ENCODE assay signal across 8 cellular contexts in genomic region chr17:42288078-42288984, GRCh38. TPM values are rescaled to one million over a fixed set of nuclear protein-coding genes. Genes with fewer than 3 reads are reported as not detected.
A peak's percentile ranks its signal among the peaks of the same experiment; 100 is the strongest.
DNase-seq lines count a peak whose midpoint lies in the region; TF ChIP-seq lines count a peak whose summit lies in the region.

Gene STAT5A (plus strand): TSS chr17:42288498. CDS start chr17:42289412, 914 bp downstream.

- no peaks in the 10 kb centered on the region for H3K27me3 ChIP-seq in HL-60 (ENCODE audit: insufficient read depth, poor library complexity, severe bottlenecking)
- H3K27me3 ChIP-seq in left ventricle myocardium inferior (ENCODE audit: low read depth) = no peaks in the 10 kb centered on the region

- H3K27ac ChIP-seq in HL-60 (replicated peaks) (peak within 1 kb of the TSS; percentile 26; the same call in 1 of the 2 replicates), angular gyrus (ENCODE audit: low read depth, low read length) (peak within 1 kb of the TSS; percentile 22), left ventricle myocardium inferior (replicated peaks) (peak within 1 kb of the TSS; percentile 89)

- peak within 1 kb of the TSS; percentile 96 for H3K4me3 Mint-ChIP-seq in T-helper 1 cell treated with Interleukin-12 subunit alpha and Interleukin-12 subunit beta and Interleukin-4 antibody, amounts not matched to agents 30 μg/mL and 1 μg/mL, for 36 hours
- peak within 1 kb of the TSS; percentile 53 for H3K4me3 Mint-ChIP-seq in progenitor cell of endocrine pancreas (ENCODE audit: low read depth)

- TF ChIP-seq CTCF in HL-60 (IDR thresholded peaks at IDR 0.05; ENCODE audit: insufficient read depth, low read length) (no peak), left ventricle myocardium inferior (IDR thresholded peaks at IDR 0.05; ENCODE audit: borderline replicate concordance) (no peak), progenitor cell of endocrine pancreas (IDR thresholded peaks at IDR 0.05; ENCODE audit: unreplicated experiment) (no peak)

- H3K27me3 Mint-ChIP-seq in T-helper 1 cell treated with Interleukin-12 subunit alpha and Interleukin-12 subunit beta and Interleukin-4 antibody, amounts not matched to agents 30 μg/mL and 1 μg/mL, for 36 hours (ENCODE audit: low read depth) = no peaks in the 10 kb centered on the region
- H3K27me3 Mint-ChIP-seq in progenitor cell of endocrine pancreas = peaks cover 49% of the 10 kb centered on the region

- intact Hi-C loops in left ventricle myocardium inferior (cut with micrococcal nuclease) = no loop called here

- H3K4me1 ChIP-seq in left ventricle myocardium inferior = peaks cover 56% of the 10 kb centered on the region

- H3K9me3 ChIP-seq in left ventricle myocardium inferior (replicated peaks) = no peaks in the 10 kb centered on the region

- DNase-seq in NCI-H345 (lab: John Stamatoyannopoulos, UW) = peak; percentile 9
- DNase-seq in NCI-H345 treated with DMSO at 0.1 percent for 48 hours (lab: John Stamatoyannopoulos, UW; ENCODE audit: unreplicated experiment) = no peak
- peak in 1 of 2 experiments; percentile 84 for DNase-seq in HL-60 (ENCODE audit: low read depth in 1 of 2, low spot score in 1 of 2)
- peak; percentile 92 for DNase-seq in left ventricle myocardium inferior
- DNase-seq in progenitor cell of endocrine pancreas (ENCODE audit: low spot score, unreplicated experiment) = peak; percentile 44
- peak; percentile 92 for DNase-seq in ureter (ENCODE audit: low spot score)

- H3K9me3 Mint-ChIP-seq in T-helper 1 cell treated with Interleukin-12 subunit alpha and Interleukin-12 subunit beta and Interleukin-4 antibody, amounts not matched to agents 30 μg/mL and 1 μg/mL, for 36 hours = no peaks in the 10 kb centered on the region
- H3K9me3 Mint-ChIP-seq in progenitor cell of endocrine pancreas (ENCODE audit: low read depth) = no peaks in the 10 kb centered on the region

- peaks cover 4% of the 10 kb centered on the region for H3K36me3 ChIP-seq in left ventricle myocardium inferior

- peak within 1 kb of the TSS; percentile 98 for H3K27ac Mint-ChIP-seq in T-helper 1 cell treated with Interleukin-12 subunit alpha and Interleukin-12 subunit beta and Interleukin-4 antibody, amounts not matched to agents 30 μg/mL and 1 μg/mL, for 36 hours
- H3K27ac Mint-ChIP-seq in progenitor cell of endocrine pancreas = no peak within 1 kb of the TSS

- H3K4me1 Mint-ChIP-seq in T-helper 1 cell treated with Interleukin-12 subunit alpha and Interleukin-12 subunit beta and Interleukin-4 antibody, amounts not matched to agents 30 μg/mL and 1 μg/mL, for 36 hours (ENCODE audit: low read depth) = peaks cover 30% of the 10 kb centered on the region
- peaks cover 1% of the 10 kb centered on the region for H3K4me1 Mint-ChIP-seq in progenitor cell of endocrine pancreas (ENCODE audit: low read depth)

- H3K36me3 Mint-ChIP-seq in T-helper 1 cell treated with Interleukin-12 subunit alpha and Interleukin-12 subunit beta and Interleukin-4 antibody, amounts not matched to agents 30 μg/mL and 1 μg/mL, for 36 hours (ENCODE audit: low read depth) = peaks cover 14% of the 10 kb centered on the region
- no peaks in the 10 kb centered on the region for H3K36me3 Mint-ChIP-seq in progenitor cell of endocrine pancreas (ENCODE audit: insufficient read depth)

- H3K4me3 ChIP-seq in HL-60 (replicated peaks; ENCODE audit: insufficient read depth, low read length) (peak within 1 kb of the TSS; percentile 27), left ventricle myocardium inferior (peak within 1 kb of the TSS; percentile 71)

RNA-seq across cellular contexts. Expression of gene STAT5A, which starts in this region (rescaled TPM):
- total RNA-seq in left ventricle myocardium inferior = 16.7 TPM
- total RNA-seq in progenitor cell of endocrine pancreas = 0.74 and 1.4 TPM in 2 replicates
- total RNA-seq in ureter = 37.4 TPM

Comparison
In these comparisons a context has a peak if more than half of its experiments do, and no peak if none do; other contexts are left out.
1. H3K27ac ChIP-seq: peak in every context shown above with its lines; median percentile 89 in left ventricle myocardium inferior; 26 in HL-60; 22 in angular gyrus.